12 cellular contexts compared by ENCODE assay signal in the genomic region with DNA sequence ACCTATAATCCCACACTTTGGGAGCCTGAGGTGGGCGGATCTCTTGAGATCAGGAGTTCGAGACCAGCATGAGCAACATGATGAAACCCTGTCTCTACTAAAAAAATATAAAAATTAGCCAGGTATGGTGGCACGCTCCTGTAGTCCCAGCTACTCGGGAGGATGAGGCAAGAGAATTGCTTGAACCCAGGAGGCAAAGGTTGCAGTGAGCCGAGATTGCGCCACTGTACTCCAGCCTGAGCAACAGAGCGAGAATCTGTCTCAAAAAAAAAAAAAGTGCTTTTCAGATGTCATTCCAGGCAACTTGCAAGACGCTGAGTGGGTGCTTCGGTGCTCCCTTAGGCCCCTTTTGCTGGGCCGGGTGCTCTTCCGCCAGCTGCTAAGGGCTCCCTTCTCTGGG. TPM values are rescaled to one million over a fixed set of nuclear protein-coding genes. Genes with fewer than 3 reads are reported as not detected.
"Had no signal": no experiment of that assay in that cellular context is flagged by ENCODE, and none has a peak within 500 bp of the region (broad histone marks: within the 10 kb centered on the region; RNA-seq: fewer than 3 reads in every experiment).

No MANE protein-coding gene starts in this region.

RNA-seq across cellular contexts. Expression of a gene that starts 21.2 kb away (rescaled TPM):
- total RNA-seq: naive thymus-derived CD4-positive, alpha-beta T cell; naive thymus-derived CD8-positive, alpha-beta T cell; natural killer cell; natural killer cell treated with Interleukin-12 subunit alpha and Interleukin-12 subunit beta and Interleukin-15 and Interleukin-18, amount 100 ng/mL, for 72 hours; neural crest cell; osteoblast; osteocyte; progenitor cell of endocrine pancreas; pulmonary artery endothelial cell; right lobe of liver; smooth muscle cell had no signal
- polyA plus RNA-seq: naive thymus-derived CD4-positive, alpha-beta T cell; naive thymus-derived CD8-positive, alpha-beta T cell; neural cell; smooth muscle cell had no signal
